In the genomic region with DNA sequence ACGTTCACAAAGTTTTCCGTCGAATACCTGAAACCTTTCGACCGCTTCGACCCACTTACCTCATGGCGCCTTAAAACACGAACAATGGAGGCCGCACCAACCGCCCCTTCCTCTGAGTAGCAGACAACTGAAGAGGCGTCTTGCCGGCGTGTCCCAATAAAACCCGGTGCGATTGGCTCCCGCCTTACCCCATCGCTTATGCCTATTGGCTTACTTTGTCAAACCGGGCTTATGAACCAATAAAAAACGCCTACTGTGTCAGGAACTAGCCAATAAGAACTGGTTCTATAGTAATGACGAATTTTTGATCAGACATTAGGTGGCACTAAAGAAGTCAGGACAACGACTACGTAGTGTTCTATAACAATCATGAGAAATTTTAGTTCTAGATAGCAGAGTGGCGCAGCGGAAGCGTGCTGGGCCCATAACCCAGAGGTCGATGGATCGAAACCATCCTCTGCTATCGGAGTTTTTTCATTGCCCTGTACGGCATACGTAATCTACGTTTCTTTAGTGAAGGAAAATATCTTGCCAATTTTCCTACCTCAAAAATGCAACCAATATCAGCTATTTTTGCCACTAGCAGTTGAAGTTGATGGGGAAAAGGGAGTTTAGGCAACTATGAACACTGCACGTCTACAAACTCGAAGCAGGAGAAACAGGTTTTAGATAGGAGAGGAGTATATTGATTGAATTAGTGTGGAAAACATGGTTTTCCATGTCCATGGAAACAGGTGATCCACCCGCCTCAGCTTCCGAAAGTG, we compare ENCODE assay signal across 1 cellular context.
TF ChIP-seq lines count a peak whose summit lies in the region.

A gene (minus strand): TSS at position 135 of the 764 bp plus-strand sequence. CDS start 71 bp downstream, at position 64.

TF ChIP-seq in A549, 52 proteins besides CTCF, POLR2A, EP300 and RAD21 (continued from another document):
- no peak for TF ChIP-seq SMC3 (IDR thresholded peaks at IDR 0.05)
- TF ChIP-seq, protein P1, sequence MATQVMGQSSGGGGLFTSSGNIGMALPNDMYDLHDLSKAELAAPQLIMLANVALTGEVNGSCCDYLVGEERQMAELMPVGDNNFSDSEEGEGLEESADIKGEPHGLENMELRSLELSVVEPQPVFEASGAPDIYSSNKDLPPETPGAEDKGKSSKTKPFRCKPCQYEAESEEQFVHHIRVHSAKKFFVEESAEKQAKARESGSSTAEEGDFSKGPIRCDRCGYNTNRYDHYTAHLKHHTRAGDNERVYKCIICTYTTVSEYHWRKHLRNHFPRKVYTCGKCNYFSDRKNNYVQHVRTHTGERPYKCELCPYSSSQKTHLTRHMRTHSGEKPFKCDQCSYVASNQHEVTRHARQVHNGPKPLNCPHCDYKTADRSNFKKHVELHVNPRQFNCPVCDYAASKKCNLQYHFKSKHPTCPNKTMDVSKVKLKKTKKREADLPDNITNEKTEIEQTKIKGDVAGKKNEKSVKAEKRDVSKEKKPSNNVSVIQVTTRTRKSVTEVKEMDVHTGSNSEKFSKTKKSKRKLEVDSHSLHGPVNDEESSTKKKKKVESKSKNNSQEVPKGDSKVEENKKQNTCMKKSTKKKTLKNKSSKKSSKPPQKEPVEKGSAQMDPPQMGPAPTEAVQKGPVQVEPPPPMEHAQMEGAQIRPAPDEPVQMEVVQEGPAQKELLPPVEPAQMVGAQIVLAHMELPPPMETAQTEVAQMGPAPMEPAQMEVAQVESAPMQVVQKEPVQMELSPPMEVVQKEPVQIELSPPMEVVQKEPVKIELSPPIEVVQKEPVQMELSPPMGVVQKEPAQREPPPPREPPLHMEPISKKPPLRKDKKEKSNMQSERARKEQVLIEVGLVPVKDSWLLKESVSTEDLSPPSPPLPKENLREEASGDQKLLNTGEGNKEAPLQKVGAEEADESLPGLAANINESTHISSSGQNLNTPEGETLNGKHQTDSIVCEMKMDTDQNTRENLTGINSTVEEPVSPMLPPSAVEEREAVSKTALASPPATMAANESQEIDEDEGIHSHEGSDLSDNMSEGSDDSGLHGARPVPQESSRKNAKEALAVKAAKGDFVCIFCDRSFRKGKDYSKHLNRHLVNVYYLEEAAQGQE (IDR thresholded peaks at IDR 0.05), result no peak
- TF ChIP-seq ESRRA (IDR thresholded peaks at IDR 0.05; ENCODE audit: borderline replicate concordance, low read length), result no peak
- TF ChIP-seq, protein P2, sequence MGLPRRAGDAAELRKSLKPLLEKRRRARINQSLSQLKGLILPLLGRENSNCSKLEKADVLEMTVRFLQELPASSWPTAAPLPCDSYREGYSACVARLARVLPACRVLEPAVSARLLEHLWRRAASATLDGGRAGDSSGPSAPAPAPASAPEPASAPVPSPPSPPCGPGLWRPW (IDR thresholded peaks at IDR 0.05), result no peak
- peak; percentile 22 for TF ChIP-seq MAFK (IDR thresholded peaks at IDR 0.05; ENCODE audit: partially characterized antibody)
- TF ChIP-seq RNF2 (IDR thresholded peaks at IDR 0.05; ENCODE audit: borderline replicate concordance, low read depth), result no peak
- TF ChIP-seq, protein P3, sequence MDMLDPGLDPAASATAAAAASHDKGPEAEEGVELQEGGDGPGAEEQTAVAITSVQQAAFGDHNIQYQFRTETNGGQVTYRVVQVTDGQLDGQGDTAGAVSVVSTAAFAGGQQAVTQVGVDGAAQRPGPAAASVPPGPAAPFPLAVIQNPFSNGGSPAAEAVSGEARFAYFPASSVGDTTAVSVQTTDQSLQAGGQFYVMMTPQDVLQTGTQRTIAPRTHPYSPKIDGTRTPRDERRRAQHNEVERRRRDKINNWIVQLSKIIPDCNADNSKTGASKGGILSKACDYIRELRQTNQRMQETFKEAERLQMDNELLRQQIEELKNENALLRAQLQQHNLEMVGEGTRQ (IDR thresholded peaks at IDR 0.05), result no peak
- no peak for TF ChIP-seq EHMT2 (IDR thresholded peaks at IDR 0.05; ENCODE audit: low read depth)
- TF ChIP-seq BHLHE40 (IDR thresholded peaks at IDR 0.05; ENCODE audit: low read depth, low read length), result no peak
- TF ChIP-seq JUNB (IDR thresholded peaks at IDR 0.05), result no peak
- TF ChIP-seq, protein P4, sequence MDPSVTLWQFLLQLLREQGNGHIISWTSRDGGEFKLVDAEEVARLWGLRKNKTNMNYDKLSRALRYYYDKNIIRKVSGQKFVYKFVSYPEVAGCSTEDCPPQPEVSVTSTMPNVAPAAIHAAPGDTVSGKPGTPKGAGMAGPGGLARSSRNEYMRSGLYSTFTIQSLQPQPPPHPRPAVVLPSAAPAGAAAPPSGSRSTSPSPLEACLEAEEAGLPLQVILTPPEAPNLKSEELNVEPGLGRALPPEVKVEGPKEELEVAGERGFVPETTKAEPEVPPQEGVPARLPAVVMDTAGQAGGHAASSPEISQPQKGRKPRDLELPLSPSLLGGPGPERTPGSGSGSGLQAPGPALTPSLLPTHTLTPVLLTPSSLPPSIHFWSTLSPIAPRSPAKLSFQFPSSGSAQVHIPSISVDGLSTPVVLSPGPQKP (IDR thresholded peaks at IDR 0.05; ENCODE audit: low read depth, low read length), result no peak
- TF ChIP-seq, protein P5, sequence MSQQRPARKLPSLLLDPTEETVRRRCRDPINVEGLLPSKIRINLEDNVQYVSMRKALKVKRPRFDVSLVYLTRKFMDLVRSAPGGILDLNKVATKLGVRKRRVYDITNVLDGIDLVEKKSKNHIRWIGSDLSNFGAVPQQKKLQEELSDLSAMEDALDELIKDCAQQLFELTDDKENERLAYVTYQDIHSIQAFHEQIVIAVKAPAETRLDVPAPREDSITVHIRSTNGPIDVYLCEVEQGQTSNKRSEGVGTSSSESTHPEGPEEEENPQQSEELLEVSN (IDR thresholded peaks at IDR 0.05; ENCODE audit: borderline replicate concordance, low read depth), result peak; percentile 79; the same call in 1 of the 2 replicates
- TF ChIP-seq, protein P6, sequence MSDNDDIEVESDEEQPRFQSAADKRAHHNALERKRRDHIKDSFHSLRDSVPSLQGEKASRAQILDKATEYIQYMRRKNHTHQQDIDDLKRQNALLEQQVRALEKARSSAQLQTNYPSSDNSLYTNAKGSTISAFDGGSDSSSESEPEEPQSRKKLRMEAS (IDR thresholded peaks at IDR 0.05), result peak; percentile 88
- TF ChIP-seq JUN (IDR thresholded peaks at IDR 0.05), result peak; percentile 70 to 84
